Comparison of ENCODE assay signal across 27 cellular contexts in the genomic region with DNA sequence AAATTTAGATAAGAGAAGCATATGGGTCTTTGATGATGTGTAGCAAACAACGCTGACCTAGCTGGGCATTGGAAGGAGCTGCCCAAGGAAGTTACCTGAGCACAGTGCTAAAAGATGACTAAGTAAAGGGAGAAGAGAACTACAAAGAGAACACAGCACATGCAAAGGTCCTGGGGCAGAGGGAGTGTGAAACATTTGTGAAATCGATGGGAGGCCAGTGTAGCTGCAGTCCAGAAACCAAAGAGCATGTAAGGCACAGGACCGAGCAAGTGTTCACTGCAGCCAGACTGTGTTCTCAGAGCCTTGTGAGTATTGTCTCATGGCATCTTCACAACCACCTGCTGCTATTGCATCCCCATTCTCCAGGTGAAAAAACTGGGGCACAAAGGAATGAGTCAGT. TPM values are rescaled to one million over a fixed set of nuclear protein-coding genes. Genes with fewer than 3 reads are reported as not detected.
DNase-seq lines count a peak whose midpoint lies in the region; ATAC-seq, FAIRE-seq and TF ChIP-seq lines count a peak whose summit lies in the region.
"Had no signal": no experiment of that assay in that cellular context is flagged by ENCODE, and none has a peak within 500 bp of the region (broad histone marks: within the 10 kb centered on the region; RNA-seq: fewer than 3 reads in every experiment).

No MANE protein-coding gene starts in this region.

- no peak for TF ChIP-seq POLR2A in IMR-90 (IDR thresholded peaks at IDR 0.05; ENCODE audit: low read depth, low read length)
- TF ChIP-seq POLR2A in H1 (IDR thresholded peaks at IDR 0.05; ENCODE audit: control extremely low read depth in 1 of 2, low read depth in 2 of 2, low read length in 2 of 2): no peak

- no peak for TF ChIP-seq EP300 in H1 (IDR thresholded peaks at IDR 0.05; ENCODE audit: borderline replicate concordance in 1 of 2, low read depth in 2 of 2, low read length in 2 of 2)

- no peak overlapping the region for H3K4me3 Mint-ChIP-seq in activated naive CD8-positive, alpha-beta T cell treated with anti-CD3 and anti-CD28 coated beads, Interleukin-2, amount 10 ng/mL, durations not matched to agents 7 days and 5 days
- H3K4me3 Mint-ChIP-seq in activated naive CD8-positive, alpha-beta T cell treated with anti-CD3 and anti-CD28 coated beads, Interleukin-2, amount 50 U/mL, for 24 hours: no peak overlapping the region
- H3K4me3 Mint-ChIP-seq in stimulated activated memory B cell treated with anti-CD40 and anti-IgM and Interleukin-4, amounts not matched to agents 10 μg/mL and 1 μg/mL and 100 μg/mL, for 72 hours: no peak overlapping the region
- H3K4me3 Mint-ChIP-seq: CD14-positive monocyte; CD4-positive, alpha-beta T cell; CD8-positive, alpha-beta memory T cell; H9; HFFc6 had no signal

- H2BK12ac ChIP-seq in H1 (ENCODE audit: low read depth, low read length): no peak overlapping the region

- H3K18ac ChIP-seq in IMR-90 (ENCODE audit: low read depth, low read length) (no peak overlapping the region), H1 (ENCODE audit: extremely low read depth, low read length) (no peak overlapping the region)

- no peak overlapping the region for H3K9ac ChIP-seq in IMR-90 (ENCODE audit: low read depth, low read length)
- H3K9ac ChIP-seq in H1 (replicated peaks in 1 of 4; ENCODE audit: extremely low read depth in 1 of 4, low read depth in 3 of 4, low read length in 3 of 4): no peak overlapping the region
- H3K9ac ChIP-seq: GM23248 had no signal

- no peak overlapping the region for H4K8ac ChIP-seq in IMR-90 (ENCODE audit: low read depth in 2 of 2, low read length in 2 of 2)
- H4K8ac ChIP-seq in H1 (ENCODE audit: extremely low read depth, insufficient read depth, low read length): no peak overlapping the region

- CTCF ChIA-PET in IMR-90 (lab: Yijun Ruan, JAX): interaction anchor here (1.1 kb wide), 1 partner anchor 110 kb away, joined by 7 read pairs; no protein-coding TSS in a partner anchor
- CTCF ChIA-PET in H1 (lab: Charles Lee; ENCODE audit: partially characterized antibody): interaction anchor here (0.8 to 21.9 kb wide), 13 partner anchors 11 to 168 kb away, joined by 3 to 579 read pairs (median 5); a partner anchor contains a TSS

- intact Hi-C loops in IMR-90 (cut with micrococcal nuclease): loop anchor here (5.0 kb wide), 1 partner anchor 95 kb away; no protein-coding TSS in a partner anchor

- no peaks in the 10 kb centered on the region for H3K9me1 ChIP-seq in IMR-90 (ENCODE audit: insufficient read depth, low read length)

- peaks cover 40% of the 10 kb centered on the region for H3K4me1 Mint-ChIP-seq in activated naive CD8-positive, alpha-beta T cell treated with anti-CD3 and anti-CD28 coated beads, Interleukin-2, amount 10 ng/mL, durations not matched to agents 7 days and 5 days
- H3K4me1 Mint-ChIP-seq in activated naive CD8-positive, alpha-beta T cell treated with anti-CD3 and anti-CD28 coated beads, Interleukin-2, amount 50 U/mL, for 24 hours: peaks cover 28% of the 10 kb centered on the region
- H3K4me1 Mint-ChIP-seq in stimulated activated memory B cell treated with anti-CD40 and anti-IgM and Interleukin-4, amounts not matched to agents 10 μg/mL and 1 μg/mL and 100 μg/mL, for 72 hours: peaks cover 47% of the 10 kb centered on the region

- TF ChIP-seq CTCF in IMR-90 (conservative IDR thresholded peaks at IDR 0.05; ENCODE audit: low read depth, low read length): no peak
- TF ChIP-seq CTCF in H1 (IDR thresholded peaks at IDR 0.05; ENCODE audit: control extremely low read depth in 1 of 3, insufficient read depth in 1 of 3, low read depth in 1 of 3, low read length in 3 of 3): no peak

- H3K27ac ChIP-seq in IMR-90 (ENCODE audit: insufficient read depth, low read length): no peak overlapping the region
- H3K27ac ChIP-seq in H1 (ENCODE audit: low read depth, low read length): no peak overlapping the region
- H3K27ac ChIP-seq: GM23248 had no signal

- TF ChIP-seq RAD21 in IMR-90 (IDR thresholded peaks at IDR 0.05; ENCODE audit: low read length): no peak
- TF ChIP-seq RAD21 in H1 (IDR thresholded peaks at IDR 0.05 in 1 of 2, conservative IDR thresholded peaks at IDR 0.05 in 1 of 2; ENCODE audit: low read depth in 2 of 2, low read length in 2 of 2): no peak

- no peaks in the 10 kb centered on the region for H4K20me1 ChIP-seq in IMR-90 (ENCODE audit: insufficient read depth, low read length)
- H4K20me1 ChIP-seq in H1 (replicated peaks in 1 of 2; ENCODE audit: control insufficient read depth in 1 of 2, insufficient read depth in 2 of 2, low read length in 2 of 2): no peaks in the 10 kb centered on the region

- H2BK120ac ChIP-seq in IMR-90 (ENCODE audit: low read depth, low read length) (no peak overlapping the region), H1 (replicated peaks; ENCODE audit: low read depth, low read length) (no peak overlapping the region)

- dilution Hi-C loops in IMR-90 (cut with HindIII; ENCODE audit: low sequenced_read_pairs, unreplicated experiment): no loop called here

- H3K36me3 Mint-ChIP-seq in activated naive CD8-positive, alpha-beta T cell treated with anti-CD3 and anti-CD28 coated beads, Interleukin-2, amount 10 ng/mL, durations not matched to agents 7 days and 5 days: no peaks in the 10 kb centered on the region
- H3K36me3 Mint-ChIP-seq in activated naive CD8-positive, alpha-beta T cell treated with anti-CD3 and anti-CD28 coated beads, Interleukin-2, amount 50 U/mL, for 24 hours (ENCODE audit: low read depth): no peaks in the 10 kb centered on the region
- H3K36me3 Mint-ChIP-seq in stimulated activated memory B cell treated with anti-CD40 and anti-IgM and Interleukin-4, amounts not matched to agents 10 μg/mL and 1 μg/mL and 100 μg/mL, for 72 hours: no peaks in the 10 kb centered on the region
- H3K36me3 Mint-ChIP-seq: CD14-positive monocyte had no signal

- H3K36me3 ChIP-seq in IMR-90 (ENCODE audit: control insufficient read depth, insufficient read depth, low read length): no peaks in the 10 kb centered on the region
- H3K36me3 ChIP-seq in H1 (ENCODE audit: control insufficient read depth in 2 of 4, insufficient read depth in 4 of 4, low read length in 3 of 4): no peaks in the 10 kb centered on the region
- H3K36me3 ChIP-seq: BE2C; BLaER1 treated with 17β-estradiol and CSF1 and Interleukin-3, amounts not matched to agents 10 nM and 100 nM had no signal

- H3K56ac ChIP-seq in IMR-90 (ENCODE audit: extremely low read depth, insufficient read depth, low read length): no peak overlapping the region
- no peak overlapping the region for H3K56ac ChIP-seq in H1 (replicated peaks; ENCODE audit: insufficient read length, low read depth, low read length)

- DNase-seq in activated naive CD8-positive, alpha-beta T cell treated with anti-CD3 and anti-CD28 coated beads, Interleukin-2, amount 10 ng/mL, durations not matched to agents 7 days and 5 days: no peak
- DNase-seq in activated naive CD8-positive, alpha-beta T cell treated with anti-CD3 and anti-CD28 coated beads, Interleukin-2, amount 50 U/mL, for 24 hours: no peak
- DNase-seq in IMR-90 (no peak), H1 (ENCODE audit: low read depth in 1 of 2, low spot score in 2 of 2) (no peak), ecto neural progenitor cell (ENCODE audit: low spot score) (no peak)
- DNase-seq: 8988T; ACHN; AML-193; BE2C; CD4-positive, alpha-beta T cell; CD8-positive, alpha-beta memory T cell; DMS 273 treated with DMSO at 0.1 percent for 48 hours; DMS79; EL; GDM1; GM23248; H9; HFFc6 had no signal

- no TSS peak for BruUV-seq in IMR-90 (replicated peaks; lab: Mats Ljungman, UMichigan)

- no peak for ATAC-seq in activated naive CD8-positive, alpha-beta T cell treated with anti-CD3 and anti-CD28 coated beads, Interleukin-2, amount 10 ng/mL, durations not matched to agents 7 days and 5 days (ENCODE audit: low read depth)
- ATAC-seq in activated naive CD8-positive, alpha-beta T cell treated with anti-CD3 and anti-CD28 coated beads, Interleukin-2, amount 50 U/mL, for 24 hours: no peak
- ATAC-seq in IMR-90 (ENCODE audit: low read depth) (no peak), GM19023 (IDR thresholded peaks at IDR 0.05; ENCODE audit: unreplicated experiment) (no peak)
- no peak for ATAC-seq in stimulated activated memory B cell treated with anti-CD40 and anti-IgM and Interleukin-4, amounts not matched to agents 10 μg/mL and 1 μg/mL and 100 μg/mL, for 72 hours
- ATAC-seq: A549, GM12878, HCT116 had no signal

- H3K9me3 Mint-ChIP-seq in activated naive CD8-positive, alpha-beta T cell treated with anti-CD3 and anti-CD28 coated beads, Interleukin-2, amount 10 ng/mL, durations not matched to agents 7 days and 5 days: no peaks in the 10 kb centered on the region
- H3K9me3 Mint-ChIP-seq in activated naive CD8-positive, alpha-beta T cell treated with anti-CD3 and anti-CD28 coated beads, Interleukin-2, amount 50 U/mL, for 24 hours: no peaks in the 10 kb centered on the region
- H3K9me3 Mint-ChIP-seq in stimulated activated memory B cell treated with anti-CD40 and anti-IgM and Interleukin-4, amounts not matched to agents 10 μg/mL and 1 μg/mL and 100 μg/mL, for 72 hours: no peaks in the 10 kb centered on the region
- H3K9me3 Mint-ChIP-seq: CD4-positive, alpha-beta T cell; CD8-positive, alpha-beta memory T cell; H9; HFFc6 had no signal

- peaks cover 13% of the 10 kb centered on the region; the same call in 1 of the 2 replicates for H3K27me3 ChIP-seq in IMR-90 (ENCODE audit: control insufficient read depth, insufficient read depth, low read length)
- H3K27me3 ChIP-seq in H1 (replicated peaks in 1 of 4; ENCODE audit: control insufficient read depth in 3 of 4, extremely low read depth in 1 of 4, insufficient read depth in 3 of 4, low read length in 3 of 4): peaks cover 0 to 5% (median 0%) of the 10 kb centered on the region in 4 experiments; a peak in 2 of 7 replicates
- H3K27me3 ChIP-seq: BE2C; BLaER1 treated with 17β-estradiol and CSF1 and Interleukin-3, amounts not matched to agents 10 nM and 100 nM had no signal

- H3K4me1 ChIP-seq in IMR-90 (ENCODE audit: control insufficient read depth, insufficient read depth, low read length) (peaks cover 5% of the 10 kb centered on the region; the same call in 1 of the 2 replicates), H1 (replicated peaks in 1 of 4; ENCODE audit: control insufficient read depth in 3 of 4, insufficient read depth in 4 of 4, low read length in 3 of 4) (peaks cover 0 to 13% (median 8%) of the 10 kb centered on the region in 4 experiments; a peak in 3 of 7 replicates)

- 80% methylated on average over 1 of the region's 3 CpGs; no CpG with 5 or more reads in 1 of the 2 experiments for WGBS in IMR-90 (ENCODE audit: extremely low coverage in 2 of 2, insufficient read length in 1 of 2), 2 experiments
- WGBS in H1 (ENCODE audit: extremely low coverage in 1 of 2, insufficient coverage in 1 of 2, insufficient read length in 1 of 2, insufficient replicate concordance in 2 of 2, low coverage in 1 of 2, low lambda C conversion rate in 2 of 2, missing lambda C conversion rate in 1 of 2), 2 experiments: 88% methylated on average over 3 of the region's 3 CpGs; no CpG with 5 or more reads in 1 of the 2 experiments

- H2AK5ac ChIP-seq in IMR-90 (ENCODE audit: low read depth, low read length) (peak overlapping the region; percentile 35; the same call in 1 of the 2 replicates), H1 (ENCODE audit: low read depth, low read length) (no peak overlapping the region)

- no peak overlapping the region for H4K5ac ChIP-seq in IMR-90 (ENCODE audit: low read depth, low read length)
- no peak overlapping the region for H4K5ac ChIP-seq in H1 (ENCODE audit: insufficient read length, low read depth, low read length)

- H3K27me3 Mint-ChIP-seq in activated naive CD8-positive, alpha-beta T cell treated with anti-CD3 and anti-CD28 coated beads, Interleukin-2, amount 10 ng/mL, durations not matched to agents 7 days and 5 days: peaks cover 9% of the 10 kb centered on the region
- H3K27me3 Mint-ChIP-seq in activated naive CD8-positive, alpha-beta T cell treated with anti-CD3 and anti-CD28 coated beads, Interleukin-2, amount 50 U/mL, for 24 hours: peaks cover 9% of the 10 kb centered on the region
- H3K27me3 Mint-ChIP-seq in stimulated activated memory B cell treated with anti-CD40 and anti-IgM and Interleukin-4, amounts not matched to agents 10 μg/mL and 1 μg/mL and 100 μg/mL, for 72 hours: peaks cover 27% of the 10 kb centered on the region

- H2BK15ac ChIP-seq in IMR-90 (ENCODE audit: low read depth, low read length): no peak overlapping the region
- H2BK15ac ChIP-seq in H1 (ENCODE audit: low read length): 0 out of 2 replicates have a peak overlapping the region, but pooled peaks have one; percentile 8

- H3K4me2 ChIP-seq in IMR-90 (ENCODE audit: low read depth, low read length) (no peak overlapping the region), H1 (ENCODE audit: insufficient read depth in 1 of 2, low read depth in 2 of 2, low read length in 2 of 2) (no peak overlapping the region)
- H3K4me2 ChIP-seq: A549 had no signal

- H2BK5ac ChIP-seq in IMR-90 (ENCODE audit: low read depth, low read length, poor library complexity, severe bottlenecking) (no peak overlapping the region), H1 (ENCODE audit: low read depth, low read length) (no peak overlapping the region)

- no peak overlapping the region for H2AK9ac ChIP-seq in IMR-90 (replicated peaks; ENCODE audit: low read depth, low read length, poor library complexity)

- H2BK20ac ChIP-seq in IMR-90 (ENCODE audit: low read depth, low read length) (no peak overlapping the region), H1 (ENCODE audit: low read length) (0 out of 2 replicates have a peak overlapping the region, but pooled peaks have one; percentile 56)

- peak overlapping the region; percentile 23 for H3K27ac Mint-ChIP-seq in activated naive CD8-positive, alpha-beta T cell treated with anti-CD3 and anti-CD28 coated beads, Interleukin-2, amount 10 ng/mL, durations not matched to agents 7 days and 5 days
- no peak overlapping the region for H3K27ac Mint-ChIP-seq in activated naive CD8-positive, alpha-beta T cell treated with anti-CD3 and anti-CD28 coated beads, Interleukin-2, amount 50 U/mL, for 24 hours
- H3K27ac Mint-ChIP-seq in stimulated activated memory B cell treated with anti-CD40 and anti-IgM and Interleukin-4, amounts not matched to agents 10 μg/mL and 1 μg/mL and 100 μg/mL, for 72 hours: peak overlapping the region; percentile 1
- H3K27ac Mint-ChIP-seq: CD4-positive, alpha-beta T cell; H9; HFFc6 had no signal

- H3K79me1 ChIP-seq in IMR-90 (ENCODE audit: low read depth in 1 of 2, low read length in 2 of 2) (no peaks in the 10 kb centered on the region), H1 (ENCODE audit: low read depth, low read length) (no peaks in the 10 kb centered on the region)

- H3K79me2 ChIP-seq in H1 (ENCODE audit: control insufficient read depth in 1 of 2, insufficient read depth in 2 of 2, low read length in 2 of 2): no peaks in the 10 kb centered on the region

- H2AFZ ChIP-seq in IMR-90 (replicated peaks; ENCODE audit: low read length, poor library complexity): no peak overlapping the region
- no peak overlapping the region for H2AFZ ChIP-seq in H1 (ENCODE audit: low read length)
- H2AFZ ChIP-seq: GM23248 had no signal

- POLR2A ChIA-PET in activated naive CD8-positive, alpha-beta T cell treated with anti-CD3 and anti-CD28 coated beads, Interleukin-2, amount 10 ng/mL, durations not matched to agents 7 days and 5 days (lab: Charles Lee): interaction anchor here (0.5 to 1.0 kb wide), 4 partner anchors 71 to 246 kb away, joined by 3 to 9 read pairs (median 4); a partner anchor contains a TSS
- POLR2A ChIA-PET in IMR-90 (lab: Charles Lee; ENCODE audit: unreplicated experiment): interaction anchor here (0.6 kb wide), 1 partner anchor 66 kb away, joined by 7 read pairs; no protein-coding TSS in a partner anchor
- POLR2A ChIA-PET in H1 (lab: Charles Lee; ENCODE audit: partially characterized antibody): interaction anchor here (0.9 to 2.1 kb wide), 4 partner anchors 8 to 239 kb away, joined by 3 to 5 read pairs (median 4); a partner anchor contains a TSS

- H3K23ac ChIP-seq in IMR-90 (ENCODE audit: low read depth, low read length): no peak overlapping the region
- H3K23ac ChIP-seq in H1 (ENCODE audit: insufficient read length): no peak overlapping the region

- H3K4ac ChIP-seq in IMR-90 (ENCODE audit: low read depth, low read length) (no peak overlapping the region), H1 (replicated peaks; ENCODE audit: insufficient read length, low read depth, low read length) (no peak overlapping the region)

- H3K14ac ChIP-seq in IMR-90 (replicated peaks; ENCODE audit: low read depth, low read length): no peak overlapping the region
- H3K14ac ChIP-seq in H1 (ENCODE audit: insufficient read length): no peak overlapping the region

- in situ Hi-C loops in IMR-90 (cut with MboI; ENCODE audit: low sequenced_read_pairs): loop anchor here (5.0 kb wide), 2 partner anchors 110 to 170 kb away; no protein-coding TSS in a partner anchor

- H3K9me3 ChIP-seq in IMR-90 (ENCODE audit: control insufficient read depth, insufficient read depth, low read length) (no peaks in the 10 kb centered on the region), H1 (ENCODE audit: insufficient read depth in 2 of 2, low read depth in 1 of 2, low read length in 1 of 2) (no peaks in the 10 kb centered on the region)
- H3K9me3 ChIP-seq: A549; BE2C; BLaER1 treated with 17β-estradiol and CSF1 and Interleukin-3, amounts not matched to agents 10 nM and 100 nM had no signal

- FAIRE-seq in H1 (lab: Jason Lieb, UNC): no peak
- FAIRE-seq: A549, D721Med, GM12878, GM18507 had no signal

- H3K4me3 ChIP-seq in IMR-90 (ENCODE audit: insufficient read depth, low read depth, low read length) (no peak overlapping the region), H1 (ENCODE audit: extremely low read depth in 1 of 4, insufficient read depth in 2 of 4, low read depth in 3 of 4, low read length in 4 of 4) (no peak overlapping the region)
- H3K4me3 ChIP-seq: A549; BLaER1 treated with 17β-estradiol and CSF1 and Interleukin-3, amounts not matched to agents 10 nM and 100 nM; GM12878; GM23248 had no signal

- H3K23me2 ChIP-seq in H1 (ENCODE audit: low read depth, low read length): no peaks in the 10 kb centered on the region; the same call in 1 of the 2 replicates

- H4K91ac ChIP-seq in IMR-90 (ENCODE audit: insufficient read depth, low read depth, low read length) (peak overlapping the region; percentile 5; the same call in 1 of the 2 replicates), H1 (replicated peaks; ENCODE audit: insufficient read length, low read length) (no peak overlapping the region)

RNA-seq across cellular contexts. Expression of a gene that starts 44.9 kb away (rescaled TPM):
- total RNA-seq in activated naive CD8-positive, alpha-beta T cell treated with anti-CD3 and anti-CD28 coated beads, Interleukin-2, amount 10 ng/mL, durations not matched to agents 7 days and 5 days: 100 to 1,000 TPM in 1 of 2 experiments, 10 to 100 TPM in 1; 99.8 to 114 TPM
- under 0.01 and 0.56 TPM in 2 replicates for total RNA-seq in IMR-90 (2012; rRNA removed)
- polyA plus RNA-seq in IMR-90 (2012; rRNA removed): 0.89 and 1.9 TPM in 2 replicates
- polyA plus RNA-seq in IMR-90 (2012; cell fraction: cytosol; rRNA removed): 0.37 and 0.67 TPM in 2 replicates
- 7.4 and 16.4 TPM in 2 replicates for polyA plus RNA-seq in IMR-90 (2012; cell fraction: nucleus; rRNA removed; ENCODE audit: low replicate concordance)
- 13.1 TPM in 2 replicates for total RNA-seq in H1 (2021; fragmentation: NEBNext Ultra II Directional; extraction: Animal tissue kit (Norgen Biotek cat#: 25700))
- 11.6 and 15.9 TPM in 2 replicates for polyA plus RNA-seq in H1 (2011; rRNA removed)
- 13.4 TPM for polyA plus RNA-seq in H1 (2011; cell fraction: cytosol; rRNA removed)
- 66.8 TPM for polyA plus RNA-seq in H1 (2011; cell fraction: nucleus; rRNA removed)
- 6.8 to 13.4 TPM (median 10.4 TPM) in 4 replicates for polyA plus RNA-seq in H1 (2012, experiment 1 of 2)
- polyA plus RNA-seq in H1 (2012, experiment 2 of 2): 6.8 TPM
- polyA plus RNA-seq in H1 (2013, experiment 1 of 2): 9.3 TPM
- polyA plus RNA-seq in H1 (2013, experiment 2 of 2): 8.6 TPM
- polyA minus RNA-seq in H1 (2011; rRNA and poly(A)+ RNA removed): 8.0 and 8.5 TPM in 2 replicates
- polyA minus RNA-seq in H1 (2011; cell fraction: cytosol; rRNA and poly(A)+ RNA removed): 7.2 TPM
- polyA minus RNA-seq in H1 (2011; cell fraction: nucleus; rRNA and poly(A)+ RNA removed): 27.8 TPM
